Comparison of ENCODE assay signal across 8 cellular contexts in genomic region chr6:37791156-37791919, GRCh38. TPM values are rescaled to one million over a fixed set of nuclear protein-coding genes. Genes with fewer than 3 reads are reported as not detected.
DNase-seq lines count a peak whose midpoint lies in the region; ATAC-seq and TF ChIP-seq lines count a peak whose summit lies in the region.

No MANE protein-coding gene starts in this region.

- H3K9ac ChIP-seq in mammary epithelial cell (ENCODE audit: insufficient read depth, low read length) = no peak overlapping the region

- peaks cover 23% of the 10 kb centered on the region for H3K4me1 ChIP-seq in mammary epithelial cell (ENCODE audit: insufficient read depth, low read length)

- dilution Hi-C loops in mammary epithelial cell (cut with HindIII; ENCODE audit: low sequenced_read_pairs) = no loop called here

- no peaks in the 10 kb centered on the region for H3K36me3 ChIP-seq in mammary epithelial cell (ENCODE audit: insufficient read depth, low read length)

- in situ Hi-C loops in mammary epithelial cell (cut with MboI; ENCODE audit: low sequenced_read_pairs in 2 of 2) = loop anchor here in 1 of 2 donors (10.0 kb wide), 1 partner anchor 223 kb away; no protein-coding TSS in a partner anchor

- TF ChIP-seq CTCF in AG09319 (IDR thresholded peaks at IDR 0.05; ENCODE audit: low read depth, low read length) (peak; percentile 97), WTC11 (IDR thresholded peaks at IDR 0.05) (peak; percentile 86), mammary epithelial cell (conservative IDR thresholded peaks at IDR 0.05 in 1 of 2, IDR thresholded peaks at IDR 0.05 in 1 of 2; ENCODE audit: extremely low read depth in 1 of 2, insufficient read depth in 1 of 2, low read depth in 1 of 2, low read length in 2 of 2) (peak; percentile 92 to 98)

- H3K9me3 ChIP-seq in mammary epithelial cell (replicated peaks; ENCODE audit: insufficient read depth, low read length) = no peaks in the 10 kb centered on the region

- H3K27ac Mint-ChIP-seq in WTC11 = peak overlapping the region; percentile 72

- no peaks in the 10 kb centered on the region for H3K79me2 ChIP-seq in mammary epithelial cell (ENCODE audit: insufficient read depth, low read length)

- BruUV-seq in mammary epithelial cell (replicated peaks; lab: Mats Ljungman, UMichigan) = no TSS peak

- ATAC-seq in GM19023 (IDR thresholded peaks at IDR 0.05; ENCODE audit: unreplicated experiment) (peak; percentile 91), HG03342 (IDR thresholded peaks at IDR 0.05; ENCODE audit: unreplicated experiment) (peak; percentile 99), WTC11 (peak; percentile 99)

- intact Hi-C loops in mammary epithelial cell (cut with micrococcal nuclease) = loop anchor here (1.0 to 2.0 kb wide), 4 partner anchors 28 to 703 kb away; partner anchors contain the start of gene ZFAND3

- H3K4me2 ChIP-seq in mammary epithelial cell (ENCODE audit: insufficient read depth, low read depth, low read length) = peak overlapping the region; percentile 12

- WGBS in mammary epithelial cell (ENCODE audit: low coverage, missing lambda C conversion rate) = 23% methylated on average over 8 of the region's 10 CpGs

- no peaks in the 10 kb centered on the region for H3K36me3 Mint-ChIP-seq in WTC11

- H4K20me1 ChIP-seq in mammary epithelial cell (ENCODE audit: insufficient read depth, low read length) = no peaks in the 10 kb centered on the region

- H3K4me3 Mint-ChIP-seq in WTC11 = no peak overlapping the region; the same call in 1 of the 2 replicates

- no peaks in the 10 kb centered on the region for H3K9me3 Mint-ChIP-seq in WTC11

- H3K27me3 ChIP-seq in mammary epithelial cell (ENCODE audit: insufficient read depth, low read length) = no peaks in the 10 kb centered on the region

- CTCF ChIA-PET in WTC11 (lab: Charles Lee) = interaction anchor here (0.5 to 1.5 kb wide), 42 partner anchors 8 to 703 kb away, joined by 3 to 28 read pairs (median 4); partner anchors contain the start of gene ZFAND3
- CTCF ChIA-PET in mammary epithelial cell (lab: Charles Lee; ENCODE audit: low non-redundant PET) = interaction anchor here (0.5 to 0.7 kb wide), 18 partner anchors 9 to 1145 kb away, joined by 3 to 16 read pairs (median 5); no protein-coding TSS in a partner anchor

- no peak overlapping the region for H3K27ac ChIP-seq in mammary epithelial cell (ENCODE audit: insufficient read depth, low read depth, low read length)

- no peak overlapping the region for H3K4me3 ChIP-seq in mammary epithelial cell (replicated peaks in 1 of 3; ENCODE audit: insufficient read depth in 1 of 3, low read depth in 2 of 3, low read length in 3 of 3)

- H3K27me3 Mint-ChIP-seq in WTC11 (ENCODE audit: low read depth) = peaks cover 2% of the 10 kb centered on the region

- DNase-seq in AG09319 (ENCODE audit: extremely low read depth, low read depth) (peak; percentile 93), NCI-H226 (peak; percentile 93), WTC11 (ENCODE audit: low spot score) (peak; percentile 90), mammary epithelial cell (peak; percentile 95), iris pigment epithelial cell (ENCODE audit: low read depth) (peak; percentile 97)
- peak; percentile 85 to 86 for DNase-seq in stimulated activated CD4-positive, alpha-beta T cell treated with anti-CD3 and anti-CD28 coated beads, Interleukin-15, amount 100 ng/mL, for 48 hours (ENCODE audit: low read depth in 2 of 2)

- POLR2A ChIA-PET in WTC11 (lab: Charles Lee) = interaction anchor here (0.5 to 1.0 kb wide), 2 partner anchors 28 to 398 kb away, joined by 3 read pairs; partner anchors contain the start of gene ZFAND3

- H3K4me1 Mint-ChIP-seq in WTC11 = peaks cover 29% of the 10 kb centered on the region

- peak overlapping the region; percentile 54 for H2AFZ ChIP-seq in mammary epithelial cell (ENCODE audit: low read depth, low read length)

TF ChIP-seq in WTC11, 78 proteins besides CTCF, POLR2A, EP300 and RAD21 (continues in another document):
- no peak for TF ChIP-seq ATF1 (CRISPR knock-in tag; IDR thresholded peaks at IDR 0.05)
- TF ChIP-seq MXD4 (CRISPR knock-in tag; IDR thresholded peaks at IDR 0.05; ENCODE audit: borderline replicate concordance) = no peak
- no peak for TF ChIP-seq ZNF138 (CRISPR knock-in tag; conservative IDR thresholded peaks at IDR 0.05)
- TF ChIP-seq E2F4 (CRISPR knock-in tag; IDR thresholded peaks at IDR 0.05; ENCODE audit: borderline replicate concordance, low read depth) = no peak
- TF ChIP-seq ZNF219 (CRISPR knock-in tag; IDR thresholded peaks at IDR 0.05; ENCODE audit: borderline replicate concordance) = no peak
- TF ChIP-seq, protein P1, sequence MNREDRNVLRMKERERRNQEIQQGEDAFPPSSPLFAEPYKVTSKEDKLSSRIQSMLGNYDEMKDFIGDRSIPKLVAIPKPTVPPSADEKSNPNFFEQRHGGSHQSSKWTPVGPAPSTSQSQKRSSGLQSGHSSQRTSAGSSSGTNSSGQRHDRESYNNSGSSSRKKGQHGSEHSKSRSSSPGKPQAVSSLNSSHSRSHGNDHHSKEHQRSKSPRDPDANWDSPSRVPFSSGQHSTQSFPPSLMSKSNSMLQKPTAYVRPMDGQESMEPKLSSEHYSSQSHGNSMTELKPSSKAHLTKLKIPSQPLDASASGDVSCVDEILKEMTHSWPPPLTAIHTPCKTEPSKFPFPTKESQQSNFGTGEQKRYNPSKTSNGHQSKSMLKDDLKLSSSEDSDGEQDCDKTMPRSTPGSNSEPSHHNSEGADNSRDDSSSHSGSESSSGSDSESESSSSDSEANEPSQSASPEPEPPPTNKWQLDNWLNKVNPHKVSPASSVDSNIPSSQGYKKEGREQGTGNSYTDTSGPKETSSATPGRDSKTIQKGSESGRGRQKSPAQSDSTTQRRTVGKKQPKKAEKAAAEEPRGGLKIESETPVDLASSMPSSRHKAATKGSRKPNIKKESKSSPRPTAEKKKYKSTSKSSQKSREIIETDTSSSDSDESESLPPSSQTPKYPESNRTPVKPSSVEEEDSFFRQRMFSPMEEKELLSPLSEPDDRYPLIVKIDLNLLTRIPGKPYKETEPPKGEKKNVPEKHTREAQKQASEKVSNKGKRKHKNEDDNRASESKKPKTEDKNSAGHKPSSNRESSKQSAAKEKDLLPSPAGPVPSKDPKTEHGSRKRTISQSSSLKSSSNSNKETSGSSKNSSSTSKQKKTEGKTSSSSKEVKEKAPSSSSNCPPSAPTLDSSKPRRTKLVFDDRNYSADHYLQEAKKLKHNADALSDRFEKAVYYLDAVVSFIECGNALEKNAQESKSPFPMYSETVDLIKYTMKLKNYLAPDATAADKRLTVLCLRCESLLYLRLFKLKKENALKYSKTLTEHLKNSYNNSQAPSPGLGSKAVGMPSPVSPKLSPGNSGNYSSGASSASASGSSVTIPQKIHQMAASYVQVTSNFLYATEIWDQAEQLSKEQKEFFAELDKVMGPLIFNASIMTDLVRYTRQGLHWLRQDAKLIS (CRISPR knock-in tag; IDR thresholded peaks at IDR 0.05; ENCODE audit: borderline replicate concordance) = no peak
- TF ChIP-seq GABPB1 (CRISPR knock-in tag; IDR thresholded peaks at IDR 0.05) = peak; percentile 86
- TF ChIP-seq, protein P2, sequence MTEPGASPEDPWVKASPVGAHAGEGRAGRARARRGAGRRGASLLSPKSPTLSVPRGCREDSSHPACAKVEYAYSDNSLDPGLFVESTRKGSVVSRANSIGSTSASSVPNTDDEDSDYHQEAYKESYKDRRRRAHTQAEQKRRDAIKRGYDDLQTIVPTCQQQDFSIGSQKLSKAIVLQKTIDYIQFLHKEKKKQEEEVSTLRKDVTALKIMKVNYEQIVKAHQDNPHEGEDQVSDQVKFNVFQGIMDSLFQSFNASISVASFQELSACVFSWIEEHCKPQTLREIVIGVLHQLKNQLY (CRISPR knock-in tag; IDR thresholded peaks at IDR 0.05) = no peak
- no peak for TF ChIP-seq PRRX2 (CRISPR knock-in tag; IDR thresholded peaks at IDR 0.05)
- TF ChIP-seq TCF7 (CRISPR knock-in tag; IDR thresholded peaks at IDR 0.05; ENCODE audit: low read depth) = no peak
- TF ChIP-seq CREM (CRISPR knock-in tag; IDR thresholded peaks at IDR 0.05) = no peak
- TF ChIP-seq, protein P3, sequence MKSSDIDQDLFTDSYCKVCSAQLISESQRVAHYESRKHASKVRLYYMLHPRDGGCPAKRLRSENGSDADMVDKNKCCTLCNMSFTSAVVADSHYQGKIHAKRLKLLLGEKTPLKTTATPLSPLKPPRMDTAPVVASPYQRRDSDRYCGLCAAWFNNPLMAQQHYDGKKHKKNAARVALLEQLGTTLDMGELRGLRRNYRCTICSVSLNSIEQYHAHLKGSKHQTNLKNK (CRISPR knock-in tag; IDR thresholded peaks at IDR 0.05) = no peak
- TF ChIP-seq, protein P4, sequence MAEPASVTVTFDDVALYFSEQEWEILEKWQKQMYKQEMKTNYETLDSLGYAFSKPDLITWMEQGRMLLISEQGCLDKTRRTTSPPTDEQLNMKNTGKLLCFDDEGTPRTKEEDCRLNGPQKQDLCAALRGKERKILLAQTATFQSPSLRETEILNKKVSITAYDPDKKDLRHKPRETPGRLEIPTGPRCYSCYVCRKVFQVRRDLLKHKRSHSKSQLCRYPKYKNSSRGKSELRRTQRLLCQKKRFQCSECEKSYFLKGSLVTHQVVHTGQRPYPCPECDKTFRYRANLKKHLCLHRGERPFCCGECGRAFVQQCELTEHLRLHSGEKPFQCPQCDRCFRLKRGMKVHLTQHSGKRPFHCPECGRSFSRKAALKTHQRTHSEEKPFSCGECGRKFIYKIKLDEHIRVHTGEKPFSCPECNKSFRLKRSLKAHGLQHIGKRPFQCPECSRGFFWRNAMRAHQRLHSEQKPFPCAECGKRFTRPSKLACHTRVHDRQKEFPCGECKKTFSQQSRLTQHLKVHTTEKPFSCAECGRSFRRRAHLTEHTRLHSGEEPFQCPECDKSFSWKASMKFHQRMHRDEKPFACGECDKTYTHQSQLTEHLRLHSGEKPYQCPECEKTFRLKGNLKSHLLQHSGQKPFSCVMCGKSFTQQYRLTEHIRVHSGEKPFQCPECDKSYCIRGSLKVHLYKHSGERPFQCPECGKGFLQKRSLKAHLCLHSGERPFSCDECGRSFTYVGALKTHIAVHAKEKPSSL (CRISPR knock-in tag; conservative IDR thresholded peaks at IDR 0.05) = no peak
- no peak for TF ChIP-seq TP53 (CRISPR knock-in tag; IDR thresholded peaks at IDR 0.05)

RNA-seq across cellular contexts. Expression of gene ZFAND3, which starts 28.2 kb away (rescaled TPM):
- total RNA-seq in WTC11 (2021) (45.4 to 51.6 TPM (median 50.3 TPM) in 3 replicates), mammary epithelial cell (10 to 100 TPM; 34.8 to 79.5 TPM)
- 9.4 TPM for polyA plus RNA-seq in mammary epithelial cell
- polyA minus RNA-seq in mammary epithelial cell = 36.1 TPM
